22 cellular contexts compared by ENCODE assay signal in genomic region chr7:149205690-149206381, GRCh38. TPM values are rescaled to one million over a fixed set of nuclear protein-coding genes. Genes with fewer than 3 reads are reported as not detected.
DNase-seq lines count a peak whose midpoint lies in the region; ATAC-seq and FAIRE-seq lines count a peak whose summit lies in the region.
"Had no signal": no experiment of that assay in that cellular context is flagged by ENCODE, and none has a peak within 500 bp of the region (broad histone marks: within the 10 kb centered on the region; RNA-seq: fewer than 3 reads in every experiment).

No MANE protein-coding gene starts in this region.

- peaks cover 71% of the 10 kb centered on the region for H3K36me3 Mint-ChIP-seq in activated CD4-positive, alpha-beta memory T cell treated with anti-CD3 and anti-CD28 coated beads for 36 hours

- H3K9me3 ChIP-seq in iPS-20b (ENCODE audit: insufficient read depth, low read depth, low read length) (no peaks in the 10 kb centered on the region), small intestine (ENCODE audit: control insufficient read depth, low read depth) (no peaks in the 10 kb centered on the region)
- H3K9me3 ChIP-seq: A549, gastroesophageal sphincter, tibial nerve had no signal

- H3K4me3 ChIP-seq in iPS-20b (ENCODE audit: low read length) (no peak overlapping the region), small intestine (ENCODE audit: low read depth in 1 of 2, low read length in 2 of 2) (peak overlapping the region in 1 of 2 donors; percentile 13)
- H3K4me3 ChIP-seq: A549, coronary artery, gastroesophageal sphincter, tibial nerve had no signal

- 16 to 62% (median 37%) methylated on average over 18 of the region's 18 CpGs for WGBS in small intestine, 3 donors

- H3K27ac Mint-ChIP-seq in activated CD4-positive, alpha-beta memory T cell treated with anti-CD3 and anti-CD28 coated beads for 36 hours: peak overlapping the region; percentile 52
- H3K27ac Mint-ChIP-seq: CD4-positive, alpha-beta memory T cell; memory B cell had no signal

- CTCF ChIA-PET in activated CD4-positive, alpha-beta memory T cell treated with anti-CD3 and anti-CD28 coated beads for 36 hours (lab: Charles Lee): interaction anchor here (0.6 kb wide), 1 partner anchor 35 kb away, joined by 4 read pairs; no protein-coding TSS in a partner anchor

- H3K4me1 ChIP-seq in iPS-20b (ENCODE audit: insufficient read depth, low read length) (peaks cover 7% of the 10 kb centered on the region), small intestine (ENCODE audit: control insufficient read depth in 2 of 2, insufficient read depth in 1 of 2, low read depth in 1 of 2, low read length in 1 of 2) (no peaks in the 10 kb centered on the region)
- H3K4me1 ChIP-seq: tibial nerve had no signal

- H3K36me3 ChIP-seq in iPS-20b (ENCODE audit: insufficient read depth, low read depth, low read length): peaks cover 85% of the 10 kb centered on the region
- peaks cover 25 to 32% of the 10 kb centered on the region in 2 donors for H3K36me3 ChIP-seq in small intestine (ENCODE audit: control insufficient read depth in 2 of 2, insufficient read depth in 2 of 2, low read length in 2 of 2)

- H3K27me3 ChIP-seq in iPS-20b (ENCODE audit: insufficient read depth, low read length): no peaks in the 10 kb centered on the region
- no peaks in the 10 kb centered on the region for H3K27me3 ChIP-seq in small intestine (ENCODE audit: control insufficient read depth in 2 of 2, insufficient read depth in 2 of 2, low read length in 2 of 2)
- H3K27me3 ChIP-seq: gastroesophageal sphincter, tibial nerve had no signal

- H3K27me3 Mint-ChIP-seq in activated CD4-positive, alpha-beta memory T cell treated with anti-CD3 and anti-CD28 coated beads for 36 hours: no peaks in the 10 kb centered on the region
- H3K27me3 Mint-ChIP-seq: CD4-positive, alpha-beta memory T cell; memory B cell had no signal

- H3K27ac ChIP-seq in iPS-20b (ENCODE audit: low read length) (no peak overlapping the region), small intestine (ENCODE audit: low read depth in 1 of 2, low read length in 1 of 2) (peak overlapping the region; percentile 69 to 72)
- H3K27ac ChIP-seq: A549, coronary artery, gastroesophageal sphincter, tibial nerve had no signal

- no peaks in the 10 kb centered on the region for H3K9me3 Mint-ChIP-seq in activated CD4-positive, alpha-beta memory T cell treated with anti-CD3 and anti-CD28 coated beads for 36 hours
- H3K9me3 Mint-ChIP-seq: CD4-positive, alpha-beta memory T cell; memory B cell; nephron had no signal

- ATAC-seq in sciatic nerve: no peak
- ATAC-seq: A549; activated CD4-positive, CD25-positive, alpha-beta regulatory T cell treated with anti-CD3 and anti-CD28 coated beads, Interleukin-2, amount 50 U/mL, for 24 hours; gastroesophageal sphincter; HCT116 had no signal

- DNase-seq in SIG-M5 treated with dmso at 0.1 percent for 504 hours (lab: John Stamatoyannopoulos, UW; ENCODE audit: unreplicated experiment) (peak; percentile 12), SIG-M5 (lab: John Stamatoyannopoulos, UW) (no peak), small intestine (peak; percentile 90), hypothalamus (lab: John Stamatoyannopoulos, UW) (no peak), sciatic nerve (ENCODE audit: low spot score) (no peak)
- DNase-seq in activated CD4-positive, alpha-beta memory T cell treated with anti-CD3 and anti-CD28 coated beads for 36 hours: no peak
- DNase-seq in stimulated activated CD4-positive, alpha-beta T cell treated with anti-CD3 and anti-CD28 coated beads, Interleukin-12 subunit alpha, Interleukin-12 subunit beta, amount 100 ng/mL, for 4 hours: no peak
- DNase-seq: activated naive CD4-positive, alpha-beta T cell treated with anti-CD3 and anti-CD28 coated beads, Interleukin-2, amount 50 U/mL, for 16 hours; CD4-positive, alpha-beta memory T cell; erythroblast; NCI-H146; NCI-H345; stimulated activated naive CD4-positive, alpha-beta T cell had no signal

- intact Hi-C loops in activated CD4-positive, alpha-beta memory T cell treated with anti-CD3 and anti-CD28 coated beads for 36 hours (cut with micrococcal nuclease): no loop called here
- intact Hi-C loops in sciatic nerve (cut with DNase I): no loop called here

- peaks cover 62% of the 10 kb centered on the region for H3K4me1 Mint-ChIP-seq in activated CD4-positive, alpha-beta memory T cell treated with anti-CD3 and anti-CD28 coated beads for 36 hours (ENCODE audit: low read depth)
- H3K4me1 Mint-ChIP-seq: nephron had no signal

- FAIRE-seq in small intestine (lab: Jason Lieb, UNC): no peak
- FAIRE-seq: A549 had no signal

- no peak overlapping the region for H3K4me3 Mint-ChIP-seq in activated CD4-positive, alpha-beta memory T cell treated with anti-CD3 and anti-CD28 coated beads for 36 hours
- H3K4me3 Mint-ChIP-seq: CD4-positive, alpha-beta memory T cell; memory B cell; nephron had no signal

- peak overlapping the region; percentile 53; the same call in 1 of the 2 replicates for H3K9ac ChIP-seq in iPS-20b (ENCODE audit: low read depth, low read length)

- POLR2A ChIA-PET in activated CD4-positive, alpha-beta memory T cell treated with anti-CD3 and anti-CD28 coated beads for 36 hours (lab: Charles Lee): interaction anchor here (1.3 kb wide), 1 partner anchor 11 kb away, joined by 4 read pairs; the partner anchor contains the start of gene ZNF282

RNA-seq across cellular contexts. Expression of gene ZNF282, which starts 10.5 kb away (rescaled TPM):
- 10 to 100 TPM; 61.7 to 61.9 TPM for total RNA-seq in activated CD4-positive, alpha-beta memory T cell treated with anti-CD3 and anti-CD28 coated beads for 36 hours
- polyA plus RNA-seq in small intestine: 10 to 100 TPM; 11.1 to 16.5 (median 14.1) TPM
- 27.2 TPM for total RNA-seq in sciatic nerve

RNA-seq across cellular contexts. Expression of gene ZNF212, which starts 33.6 kb away (rescaled TPM):
- 10 to 100 TPM; 21.5 to 21.9 TPM for total RNA-seq in activated CD4-positive, alpha-beta memory T cell treated with anti-CD3 and anti-CD28 coated beads for 36 hours
- polyA plus RNA-seq in small intestine: 10 to 100 TPM in 2 of 3 donors, 1 to 10 TPM in 1; 9.0 to 17.3 (median 15.9) TPM
- total RNA-seq in sciatic nerve: 13.2 TPM

RNA-seq across cellular contexts. Expression of gene ZNF783, which starts 56.2 kb away (rescaled TPM):
- 10 to 100 TPM; 15.5 to 17.1 TPM for total RNA-seq in activated CD4-positive, alpha-beta memory T cell treated with anti-CD3 and anti-CD28 coated beads for 36 hours
- polyA plus RNA-seq in small intestine: 1 to 10 TPM; 3.2 to 5.9 (median 4.0) TPM
- 32.1 TPM for total RNA-seq in sciatic nerve

RNA-seq across cellular contexts. Expression of gene ZNF398, which starts 58.6 kb away (rescaled TPM):
- total RNA-seq in activated CD4-positive, alpha-beta memory T cell treated with anti-CD3 and anti-CD28 coated beads for 36 hours: 1 to 10 TPM; 8.4 to 9.4 TPM
- polyA plus RNA-seq in small intestine: 1 to 10 TPM; 2.2 to 3.6 (median 2.9) TPM
- total RNA-seq in sciatic nerve: 17.3 TPM

Comparison
In these comparisons a context has a peak if more than half of its experiments do, and no peak if none do; other contexts are left out.
1. DNase-seq: peak in SIG-M5 treated with dmso at 0.1 percent for 504 hours (single experiment) and small intestine (single experiment); none in SIG-M5 (single experiment), activated CD4-positive, alpha-beta memory T cell treated with anti-CD3 and anti-CD28 coated beads for 36 hours (single experiment), stimulated activated CD4-positive, alpha-beta T cell treated with anti-CD3 and anti-CD28 coated beads, Interleukin-12 subunit alpha, Interleukin-12 subunit beta, amount 100 ng/mL, for 4 hours (single experiment), hypothalamus (0 of 51) and sciatic nerve (single experiment).